1 cellular context compared by ENCODE assay signal in the genomic region with DNA sequence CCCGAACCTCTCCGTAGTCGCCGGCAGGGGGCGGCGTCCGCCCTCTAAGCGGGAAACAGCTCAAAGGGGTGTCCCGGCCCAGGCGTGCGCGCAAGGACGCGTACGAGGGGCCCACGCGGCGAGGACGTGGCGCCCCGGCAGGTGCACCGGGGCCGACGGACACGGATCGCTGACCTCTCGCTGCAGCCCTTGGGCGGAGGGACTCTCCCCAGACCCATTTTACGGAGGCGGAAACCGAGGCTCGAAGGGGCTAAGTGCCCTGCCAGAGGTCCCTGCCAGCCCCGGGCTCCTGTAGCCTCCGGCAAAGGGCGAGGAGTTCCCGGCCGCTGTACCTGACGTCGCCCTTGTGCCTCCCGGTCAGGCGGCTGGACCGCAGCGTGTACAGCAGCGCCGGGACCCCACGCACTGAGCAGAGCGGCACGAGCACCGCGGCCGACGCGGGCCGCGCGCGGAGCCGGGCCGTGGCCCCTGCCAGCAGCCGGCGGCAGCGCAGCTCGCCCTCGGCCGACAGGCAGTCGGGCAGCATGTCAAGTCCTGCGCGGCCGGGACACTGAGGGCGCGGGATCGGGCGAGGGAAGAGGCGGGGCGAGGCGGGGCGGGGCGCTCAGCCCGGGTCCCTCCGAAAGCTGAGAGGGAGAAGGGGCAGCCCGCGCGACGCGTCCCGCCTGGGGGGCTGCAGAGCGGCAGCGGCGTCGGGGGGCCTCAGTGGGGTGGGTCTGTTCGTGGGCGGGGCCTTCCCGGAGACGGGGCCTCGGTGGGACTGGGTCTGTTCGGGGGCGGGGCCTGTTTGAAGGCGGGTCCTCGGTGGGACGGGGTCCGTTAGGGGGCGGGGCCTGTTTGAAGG.
TF ChIP-seq lines count a peak whose summit lies in the region.

A gene with protein sequence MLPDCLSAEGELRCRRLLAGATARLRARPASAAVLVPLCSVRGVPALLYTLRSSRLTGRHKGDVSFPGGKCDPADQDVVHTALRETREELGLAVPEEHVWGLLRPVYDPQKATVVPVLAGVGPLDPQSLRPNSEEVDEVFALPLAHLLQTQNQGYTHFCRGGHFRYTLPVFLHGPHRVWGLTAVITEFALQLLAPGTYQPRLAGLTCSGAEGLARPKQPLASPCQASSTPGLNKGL (minus strand): TSS at position 552 of the 844 bp plus-strand sequence. CDS start 26 bp downstream, at position 526.

TF ChIP-seq in K562, 482 proteins besides CTCF, POLR2A, EP300 and RAD21 (continued from another document and continues in another):
- TF ChIP-seq, protein P1, sequence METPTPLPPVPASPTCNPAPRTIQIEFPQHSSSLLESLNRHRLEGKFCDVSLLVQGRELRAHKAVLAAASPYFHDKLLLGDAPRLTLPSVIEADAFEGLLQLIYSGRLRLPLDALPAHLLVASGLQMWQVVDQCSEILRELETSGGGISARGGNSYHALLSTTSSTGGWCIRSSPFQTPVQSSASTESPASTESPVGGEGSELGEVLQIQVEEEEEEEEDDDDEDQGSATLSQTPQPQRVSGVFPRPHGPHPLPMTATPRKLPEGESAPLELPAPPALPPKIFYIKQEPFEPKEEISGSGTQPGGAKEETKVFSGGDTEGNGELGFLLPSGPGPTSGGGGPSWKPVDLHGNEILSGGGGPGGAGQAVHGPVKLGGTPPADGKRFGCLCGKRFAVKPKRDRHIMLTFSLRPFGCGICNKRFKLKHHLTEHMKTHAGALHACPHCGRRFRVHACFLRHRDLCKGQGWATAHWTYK (CRISPR knock-in tag; IDR thresholded peaks at IDR 0.05) = peak; percentile 75
- TF ChIP-seq ZNF133 (CRISPR knock-in tag; IDR thresholded peaks at IDR 0.05) (no peak), NFRKB (IDR thresholded peaks at IDR 0.05; ENCODE audit: low read depth) (no peak), CTBP1 (IDR thresholded peaks at IDR 0.05; ENCODE audit: borderline replicate concordance) (peak; percentile 82), TOE1 (IDR thresholded peaks at IDR 0.05; ENCODE audit: borderline replicate concordance) (peak; percentile 8; the same call in 1 of the 2 replicates), TOE1 (CRISPR knock-in tag; IDR thresholded peaks at IDR 0.05; ENCODE audit: borderline replicate concordance, low read depth) (no peak), PML (IDR thresholded peaks at IDR 0.05; ENCODE audit: low read length) (peak; percentile 44; the same call in 1 of the 2 replicates), SIN3A (IDR thresholded peaks at IDR 0.05; ENCODE audit: borderline replicate concordance in 2 of 2, control insufficient read depth in 1 of 2, low read depth in 2 of 2, low read length in 2 of 2) (0 out of 4 replicates have a peak, but pooled peaks of 1 of the 2 experiments have one; percentile 12), FOS (IDR thresholded peaks at IDR 0.05; ENCODE audit: extremely low read depth, insufficient read length) (no peak), JUN (IDR thresholded peaks at IDR 0.05; ENCODE audit: borderline replicate concordance, low read depth, low read length) (peak; percentile 8; the same call in 1 of the 2 replicates), JUN (CRISPR knock-in tag; IDR thresholded peaks at IDR 0.05; ENCODE audit: borderline replicate concordance) (peak; percentile 59; the same call in 1 of the 2 replicates), CBX8 (IDR thresholded peaks at IDR 0.05; ENCODE audit: borderline replicate concordance, extremely low read depth, low read depth, low read length, poor library complexity, severe bottlenecking) (no peak), FOXP4 (CRISPR knock-in tag; IDR thresholded peaks at IDR 0.05; ENCODE audit: borderline replicate concordance) (peak; percentile 96), TAF1 (IDR thresholded peaks at IDR 0.05; ENCODE audit: control insufficient read depth, extremely low read depth, insufficient read depth, low read length, severe bottlenecking) (peak; percentile 54), ADNP (tag; IDR thresholded peaks at IDR 0.05) (peak; percentile 87), MLLT1 (IDR thresholded peaks at IDR 0.05) (no peak), ZNF12 (CRISPR knock-in tag; IDR thresholded peaks at IDR 0.05) (peak; percentile 88), EP400 (IDR thresholded peaks at IDR 0.05) (peak; percentile 83; the same call in 1 of the 2 replicates), BCL6 (CRISPR knock-in tag; IDR thresholded peaks at IDR 0.05) (no peak), ERF (CRISPR knock-in tag; IDR thresholded peaks at IDR 0.05) (peak; percentile 89), ZBTB17 (CRISPR knock-in tag; IDR thresholded peaks at IDR 0.05) (0 out of 2 replicates have a peak, but pooled peaks have one; percentile 58), ETV6 (IDR thresholded peaks at IDR 0.05; ENCODE audit: borderline replicate concordance in 1 of 2, low read depth in 2 of 2, low read length in 1 of 2) (no peak), ETV6 (CRISPR knock-in tag; IDR thresholded peaks at IDR 0.05; ENCODE audit: borderline replicate concordance) (peak; percentile 92; the same call in 1 of the 2 replicates), PTBP1 (IDR thresholded peaks at IDR 0.05; ENCODE audit: low read depth, low read length) (peak; percentile 86), ZNF764 (CRISPR knock-in tag; IDR thresholded peaks at IDR 0.05; ENCODE audit: low read depth) (0 out of 2 replicates have a peak, but pooled peaks have one; percentile 30), LCOR (CRISPR knock-in tag; IDR thresholded peaks at IDR 0.05) (peak; percentile 83), ZNF41 (CRISPR knock-in tag; conservative IDR thresholded peaks at IDR 0.05) (0 out of 2 replicates have a peak, but pooled peaks have one; percentile 48), RBBP5 (IDR thresholded peaks at IDR 0.05; ENCODE audit: borderline replicate concordance, insufficient read depth, low read length, poor library complexity, severe bottlenecking) (peak; percentile 47), PHF21A (IDR thresholded peaks at IDR 0.05; ENCODE audit: borderline replicate concordance, low read depth) (peak; percentile 85; the same call in 1 of the 2 replicates), CHCHD3 (CRISPR knock-in tag; IDR thresholded peaks at IDR 0.05) (no peak), ZNF263 (CRISPR knock-in tag; IDR thresholded peaks at IDR 0.05; ENCODE audit: borderline replicate concordance) (peak; percentile 64; the same call in 1 of the 2 replicates), ZNF511 (CRISPR knock-in tag; IDR thresholded peaks at IDR 0.05) (peak; percentile 95), RBM25 (IDR thresholded peaks at IDR 0.05; ENCODE audit: low read depth, low read length, severe bottlenecking) (peak; percentile 89), SNIP1 (IDR thresholded peaks at IDR 0.05; ENCODE audit: low read depth) (no peak), ESRRA (IDR thresholded peaks at IDR 0.05; ENCODE audit: borderline replicate concordance, low read depth) (peak; percentile 62), ZBTB34 (CRISPR knock-in tag; IDR thresholded peaks at IDR 0.05) (no peak), MCM3 (IDR thresholded peaks at IDR 0.05) (no peak), PRMT5 (CRISPR knock-in tag; IDR thresholded peaks at IDR 0.05) (peak; percentile 62; the same call in 1 of the 2 replicates)
- TF ChIP-seq, protein P2, sequence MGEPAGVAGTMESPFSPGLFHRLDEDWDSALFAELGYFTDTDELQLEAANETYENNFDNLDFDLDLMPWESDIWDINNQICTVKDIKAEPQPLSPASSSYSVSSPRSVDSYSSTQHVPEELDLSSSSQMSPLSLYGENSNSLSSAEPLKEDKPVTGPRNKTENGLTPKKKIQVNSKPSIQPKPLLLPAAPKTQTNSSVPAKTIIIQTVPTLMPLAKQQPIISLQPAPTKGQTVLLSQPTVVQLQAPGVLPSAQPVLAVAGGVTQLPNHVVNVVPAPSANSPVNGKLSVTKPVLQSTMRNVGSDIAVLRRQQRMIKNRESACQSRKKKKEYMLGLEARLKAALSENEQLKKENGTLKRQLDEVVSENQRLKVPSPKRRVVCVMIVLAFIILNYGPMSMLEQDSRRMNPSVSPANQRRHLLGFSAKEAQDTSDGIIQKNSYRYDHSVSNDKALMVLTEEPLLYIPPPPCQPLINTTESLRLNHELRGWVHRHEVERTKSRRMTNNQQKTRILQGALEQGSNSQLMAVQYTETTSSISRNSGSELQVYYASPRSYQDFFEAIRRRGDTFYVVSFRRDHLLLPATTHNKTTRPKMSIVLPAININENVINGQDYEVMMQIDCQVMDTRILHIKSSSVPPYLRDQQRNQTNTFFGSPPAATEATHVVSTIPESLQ (CRISPR knock-in tag; IDR thresholded peaks at IDR 0.05) = peak; percentile 90; the same call in 1 of the 2 replicates
- TF ChIP-seq, protein P3, sequence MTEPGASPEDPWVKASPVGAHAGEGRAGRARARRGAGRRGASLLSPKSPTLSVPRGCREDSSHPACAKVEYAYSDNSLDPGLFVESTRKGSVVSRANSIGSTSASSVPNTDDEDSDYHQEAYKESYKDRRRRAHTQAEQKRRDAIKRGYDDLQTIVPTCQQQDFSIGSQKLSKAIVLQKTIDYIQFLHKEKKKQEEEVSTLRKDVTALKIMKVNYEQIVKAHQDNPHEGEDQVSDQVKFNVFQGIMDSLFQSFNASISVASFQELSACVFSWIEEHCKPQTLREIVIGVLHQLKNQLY (CRISPR knock-in tag; conservative IDR thresholded peaks at IDR 0.05) = peak in 1 of 2 experiments; percentile 86; a peak in 1 of 4 replicates
- TF ChIP-seq, protein P4, sequence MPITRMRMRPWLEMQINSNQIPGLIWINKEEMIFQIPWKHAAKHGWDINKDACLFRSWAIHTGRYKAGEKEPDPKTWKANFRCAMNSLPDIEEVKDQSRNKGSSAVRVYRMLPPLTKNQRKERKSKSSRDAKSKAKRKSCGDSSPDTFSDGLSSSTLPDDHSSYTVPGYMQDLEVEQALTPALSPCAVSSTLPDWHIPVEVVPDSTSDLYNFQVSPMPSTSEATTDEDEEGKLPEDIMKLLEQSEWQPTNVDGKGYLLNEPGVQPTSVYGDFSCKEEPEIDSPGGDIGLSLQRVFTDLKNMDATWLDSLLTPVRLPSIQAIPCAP (CRISPR knock-in tag; IDR thresholded peaks at IDR 0.05; ENCODE audit: borderline replicate concordance) = peak; percentile 93; the same call in 1 of the 2 replicates
- TF ChIP-seq, protein P5, sequence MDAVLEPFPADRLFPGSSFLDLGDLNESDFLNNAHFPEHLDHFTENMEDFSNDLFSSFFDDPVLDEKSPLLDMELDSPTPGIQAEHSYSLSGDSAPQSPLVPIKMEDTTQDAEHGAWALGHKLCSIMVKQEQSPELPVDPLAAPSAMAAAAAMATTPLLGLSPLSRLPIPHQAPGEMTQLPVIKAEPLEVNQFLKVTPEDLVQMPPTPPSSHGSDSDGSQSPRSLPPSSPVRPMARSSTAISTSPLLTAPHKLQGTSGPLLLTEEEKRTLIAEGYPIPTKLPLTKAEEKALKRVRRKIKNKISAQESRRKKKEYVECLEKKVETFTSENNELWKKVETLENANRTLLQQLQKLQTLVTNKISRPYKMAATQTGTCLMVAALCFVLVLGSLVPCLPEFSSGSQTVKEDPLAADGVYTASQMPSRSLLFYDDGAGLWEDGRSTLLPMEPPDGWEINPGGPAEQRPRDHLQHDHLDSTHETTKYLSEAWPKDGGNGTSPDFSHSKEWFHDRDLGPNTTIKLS (IDR thresholded peaks at IDR 0.05; ENCODE audit: borderline replicate concordance, low read depth) = peak; percentile 95
- TF ChIP-seq, protein P6, sequence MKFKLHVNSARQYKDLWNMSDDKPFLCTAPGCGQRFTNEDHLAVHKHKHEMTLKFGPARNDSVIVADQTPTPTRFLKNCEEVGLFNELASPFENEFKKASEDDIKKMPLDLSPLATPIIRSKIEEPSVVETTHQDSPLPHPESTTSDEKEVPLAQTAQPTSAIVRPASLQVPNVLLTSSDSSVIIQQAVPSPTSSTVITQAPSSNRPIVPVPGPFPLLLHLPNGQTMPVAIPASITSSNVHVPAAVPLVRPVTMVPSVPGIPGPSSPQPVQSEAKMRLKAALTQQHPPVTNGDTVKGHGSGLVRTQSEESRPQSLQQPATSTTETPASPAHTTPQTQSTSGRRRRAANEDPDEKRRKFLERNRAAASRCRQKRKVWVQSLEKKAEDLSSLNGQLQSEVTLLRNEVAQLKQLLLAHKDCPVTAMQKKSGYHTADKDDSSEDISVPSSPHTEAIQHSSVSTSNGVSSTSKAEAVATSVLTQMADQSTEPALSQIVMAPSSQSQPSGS (CRISPR knock-in tag; IDR thresholded peaks at IDR 0.05) = peak; percentile 20; the same call in 1 of the 2 replicates
